Comparison of ENCODE assay signal across 1 cellular context in genomic region chr4:41216294-41217019, GRCh38.
TF ChIP-seq lines count a peak whose summit lies in the region.

No MANE protein-coding gene starts in this region.

TF ChIP-seq in HepG2, 621 proteins besides CTCF, POLR2A, EP300 and RAD21 (continued from another document and continues in another):
- peak; percentile 56; the same call in 1 of the 2 replicates for TF ChIP-seq IKZF5 (CRISPR knock-in tag; IDR thresholded peaks at IDR 0.05)
- TF ChIP-seq ZNF256 (CRISPR knock-in tag; conservative IDR thresholded peaks at IDR 0.05): no peak; the same call in 1 of the 2 replicates
- TF ChIP-seq ZFY (CRISPR knock-in tag; IDR thresholded peaks at IDR 0.05): peak; percentile 76
- TF ChIP-seq SRY (CRISPR knock-in tag; IDR thresholded peaks at IDR 0.05): 0 out of 2 replicates have a peak, but pooled peaks have one; percentile 72
- TF ChIP-seq TFAP4 (IDR thresholded peaks at IDR 0.05; ENCODE audit: borderline replicate concordance, low read depth): peak; percentile 48; the same call in 1 of the 2 replicates
- TF ChIP-seq ZNF441 (CRISPR knock-in tag; IDR thresholded peaks at IDR 0.05; ENCODE audit: borderline replicate concordance): peak; percentile 50; the same call in 1 of the 2 replicates
- TF ChIP-seq PAXIP1 (CRISPR knock-in tag; conservative IDR thresholded peaks at IDR 0.05): peak; percentile 44; the same call in 1 of the 2 replicates
- 0 out of 2 replicates have a peak, but pooled peaks have one; percentile 13 for TF ChIP-seq SMYD3 (CRISPR knock-in tag; IDR thresholded peaks at IDR 0.05)
- 0 out of 2 replicates have a peak, but pooled peaks have one; percentile 57 for TF ChIP-seq ZNF605 (CRISPR knock-in tag; IDR thresholded peaks at IDR 0.05)
- 0 out of 2 replicates have a peak, but pooled peaks have one; percentile 41 for TF ChIP-seq ZNF589 (CRISPR knock-in tag; conservative IDR thresholded peaks at IDR 0.05)
- peak; percentile 76; the same call in 1 of the 2 replicates for TF ChIP-seq THAP9 (CRISPR knock-in tag; IDR thresholded peaks at IDR 0.05; ENCODE audit: borderline replicate concordance)
- no peak for TF ChIP-seq ZNF234 (CRISPR knock-in tag; conservative IDR thresholded peaks at IDR 0.05)
- TF ChIP-seq ARID3A (IDR thresholded peaks at IDR 0.05; ENCODE audit: low read depth, low read length): 0 out of 2 replicates have a peak, but pooled peaks have one; percentile 46
- no peak for TF ChIP-seq ZNF672 (CRISPR knock-in tag; IDR thresholded peaks at IDR 0.05)
- TF ChIP-seq HMG20B (CRISPR knock-in tag; conservative IDR thresholded peaks at IDR 0.05): 0 out of 2 replicates have a peak, but pooled peaks have one; percentile 43
- no peak for TF ChIP-seq NONO (IDR thresholded peaks at IDR 0.05)
- TF ChIP-seq NONO (CRISPR knock-in tag; conservative IDR thresholded peaks at IDR 0.05): peak; percentile 82
- 0 out of 2 replicates have a peak, but pooled peaks have one; percentile 29 for TF ChIP-seq ZSCAN9 (CRISPR knock-in tag; IDR thresholded peaks at IDR 0.05; ENCODE audit: borderline replicate concordance)
- TF ChIP-seq NCOA1 (CRISPR knock-in tag; IDR thresholded peaks at IDR 0.05): no peak
- TF ChIP-seq GATAD1 (CRISPR knock-in tag; IDR thresholded peaks at IDR 0.05): peak; percentile 84
- TF ChIP-seq BCL6 (CRISPR knock-in tag; IDR thresholded peaks at IDR 0.05): no peak
- TF ChIP-seq POLR2AphosphoS5 (IDR thresholded peaks at IDR 0.05; ENCODE audit: low read depth, low read length): peak; percentile 87
- TF ChIP-seq RBM39 (IDR thresholded peaks at IDR 0.05; ENCODE audit: low read depth, low read length, poor library complexity, severe bottlenecking): peak; percentile 69
- TF ChIP-seq ZC3H4 (CRISPR knock-in tag; IDR thresholded peaks at IDR 0.05; ENCODE audit: borderline replicate concordance): 0 out of 2 replicates have a peak, but pooled peaks have one; percentile 60
- peak; percentile 78; the same call in 1 of the 2 replicates for TF ChIP-seq ZNF839 (CRISPR knock-in tag; IDR thresholded peaks at IDR 0.05; ENCODE audit: borderline replicate concordance)
- no peak for TF ChIP-seq RORA (CRISPR knock-in tag; IDR thresholded peaks at IDR 0.05)
- TF ChIP-seq ZBTB39 (CRISPR knock-in tag; IDR thresholded peaks at IDR 0.05): peak; percentile 4; the same call in 1 of the 2 replicates
- TF ChIP-seq PHF21A (CRISPR knock-in tag; IDR thresholded peaks at IDR 0.05): peak; percentile 73
- TF ChIP-seq CHCHD3 (CRISPR knock-in tag; IDR thresholded peaks at IDR 0.05): no peak
- TF ChIP-seq ZBTB25 (CRISPR knock-in tag; IDR thresholded peaks at IDR 0.05): peak; percentile 77
- peak; percentile 83 for TF ChIP-seq ATF3 (CRISPR knock-in tag; IDR thresholded peaks at IDR 0.05)
- TF ChIP-seq PRDM15 (CRISPR knock-in tag; IDR thresholded peaks at IDR 0.05): peak; percentile 95
- 0 out of 2 replicates have a peak, but pooled peaks have one; percentile 60 for TF ChIP-seq ZNF230 (CRISPR knock-in tag; IDR thresholded peaks at IDR 0.05)
- 0 out of 2 replicates have a peak, but pooled peaks have one; percentile 70 for TF ChIP-seq MAF1 (CRISPR knock-in tag; IDR thresholded peaks at IDR 0.05; ENCODE audit: borderline replicate concordance)
- TF ChIP-seq CSRNP2 (CRISPR knock-in tag; conservative IDR thresholded peaks at IDR 0.05; ENCODE audit: low read depth): no peak
- no peak for TF ChIP-seq ZNF251 (CRISPR knock-in tag; IDR thresholded peaks at IDR 0.05)
- TF ChIP-seq POLR2G (IDR thresholded peaks at IDR 0.05; ENCODE audit: low read depth, low read length): peak; percentile 95
- TF ChIP-seq EED (CRISPR knock-in tag; IDR thresholded peaks at IDR 0.05): peak; percentile 51; the same call in 1 of the 2 replicates
- TF ChIP-seq ZNF746 (CRISPR knock-in tag; IDR thresholded peaks at IDR 0.05): peak; percentile 82
